In genomic region chr10:129950651-129951050, GRCh38 we compare ENCODE assay signal across 27 cellular contexts. TPM values are rescaled to one million over a fixed set of nuclear protein-coding genes. Genes with fewer than 3 reads are reported as not detected.
DNase-seq lines count a peak whose midpoint lies in the region; ATAC-seq, FAIRE-seq and TF ChIP-seq lines count a peak whose summit lies in the region.
"Had no signal": no experiment of that assay in that cellular context is flagged by ENCODE, and none has a peak within 500 bp of the region (broad histone marks: within the 10 kb centered on the region; RNA-seq: fewer than 3 reads in every experiment).

No MANE protein-coding gene starts in this region.

- H3K27ac ChIP-seq in heart left ventricle (peak overlapping the region in 11 of 12 donors; percentile 67 to 94 (median 89)), H1 (ENCODE audit: low read depth, low read length) (no peak overlapping the region), subcutaneous abdominal adipose tissue (ENCODE audit: low read depth, low read length) (peak overlapping the region; percentile 96)
- H3K27ac ChIP-seq: adrenal gland, BLaER1, foreskin keratinocyte had no signal

- H3K9me3 Mint-ChIP-seq in mesothelial cell of epicardium: peaks cover 1% of the 10 kb centered on the region

- H2BK12ac ChIP-seq in H1 (ENCODE audit: low read depth, low read length): 0 out of 2 replicates have a peak overlapping the region, but pooled peaks have one; percentile 63

- CTCF ChIA-PET in H1 (lab: Charles Lee; ENCODE audit: partially characterized antibody): interaction anchor here (0.7 to 2.7 kb wide), 12 partner anchors 11 to 191 kb away, joined by 3 to 11 read pairs (median 4); no protein-coding TSS in a partner anchor

- H3K9me3 ChIP-seq in heart left ventricle: no peaks in the 10 kb centered on the region
- H3K9me3 ChIP-seq in H1 (ENCODE audit: insufficient read depth in 2 of 2, low read depth in 1 of 2, low read length in 1 of 2): no peaks in the 10 kb centered on the region
- no peaks in the 10 kb centered on the region for H3K9me3 ChIP-seq in subcutaneous abdominal adipose tissue (ENCODE audit: control insufficient read depth in 5 of 5, low read length in 5 of 5)
- H3K9me3 ChIP-seq: adrenal gland, BLaER1 had no signal

- 0 out of 2 replicates have a peak overlapping the region, but pooled peaks have one; percentile 77 for H2BK15ac ChIP-seq in H1 (ENCODE audit: low read length)

- H3K27me3 ChIP-seq in heart left ventricle (peaks cover 0 to 10% (median 0%) of the 10 kb centered on the region in 9 donors), H1 (replicated peaks in 1 of 4; ENCODE audit: control insufficient read depth in 3 of 4, extremely low read depth in 1 of 4, insufficient read depth in 3 of 4, low read length in 3 of 4) (peaks cover 5 to 30% (median 23%) of the 10 kb centered on the region in 4 experiments), subcutaneous abdominal adipose tissue (ENCODE audit: control insufficient read depth in 5 of 5, insufficient read depth in 4 of 5, low read length in 5 of 5) (no peaks in the 10 kb centered on the region)

- peaks cover 13 to 85% (median 65%) of the 10 kb centered on the region in 12 donors for H3K4me1 ChIP-seq in heart left ventricle
- peaks cover 0 to 5% (median 3%) of the 10 kb centered on the region in 4 experiments; a peak in 3 of 7 replicates for H3K4me1 ChIP-seq in H1 (replicated peaks in 1 of 4; ENCODE audit: control insufficient read depth in 3 of 4, insufficient read depth in 4 of 4, low read length in 3 of 4)
- peaks cover 22 to 96% (median 94%) of the 10 kb centered on the region in 5 donors for H3K4me1 ChIP-seq in subcutaneous abdominal adipose tissue (ENCODE audit: control insufficient read depth in 5 of 5, insufficient read depth in 5 of 5, low read length in 5 of 5)
- H3K4me1 ChIP-seq: adrenal gland, BLaER1, foreskin keratinocyte had no signal

- intact Hi-C loops in heart left ventricle (cut with DNase I): loop anchor here in 1 of 10 donors (5.0 kb wide), 1 partner anchor 58 kb away; no protein-coding TSS in a partner anchor
- intact Hi-C loops in left ventricle myocardium superior (cut with micrococcal nuclease): no loop called here

- H3K4me1 Mint-ChIP-seq in mesothelial cell of epicardium: peaks cover 30% of the 10 kb centered on the region

- FAIRE-seq in H1 (lab: Jason Lieb, UNC): no peak
- FAIRE-seq: endometrium, GM12891, keratinocyte, small intestine had no signal

- H2BK20ac ChIP-seq in H1 (ENCODE audit: low read length): no peak overlapping the region

- no peaks in the 10 kb centered on the region for H3K23me2 ChIP-seq in H1 (ENCODE audit: low read depth, low read length)

- H3K18ac ChIP-seq in H1 (ENCODE audit: extremely low read depth, low read length): no peak overlapping the region

- H4K91ac ChIP-seq in H1 (replicated peaks; ENCODE audit: insufficient read length, low read length): no peak overlapping the region

- no peaks in the 10 kb centered on the region for H4K20me1 ChIP-seq in H1 (replicated peaks in 1 of 2; ENCODE audit: control insufficient read depth in 1 of 2, insufficient read depth in 2 of 2, low read length in 2 of 2)

- no peak for TF ChIP-seq CTCF in heart left ventricle (IDR thresholded peaks at IDR 0.05)
- TF ChIP-seq CTCF in H1 (IDR thresholded peaks at IDR 0.05; ENCODE audit: control extremely low read depth in 1 of 3, insufficient read depth in 1 of 3, low read depth in 1 of 3, low read length in 3 of 3): no peak
- no peak for TF ChIP-seq CTCF in mesothelial cell of epicardium (IDR thresholded peaks at IDR 0.05; ENCODE audit: unreplicated experiment)

- H3K79me1 ChIP-seq in H1 (ENCODE audit: low read depth, low read length): no peaks in the 10 kb centered on the region

- no peak for DNase-seq in heart left ventricle
- DNase-seq in left ventricle myocardium superior: no peak
- no peak for DNase-seq in H1 (ENCODE audit: low read depth in 1 of 2, low spot score in 2 of 2)
- no peak for DNase-seq in mesothelial cell of epicardium (ENCODE audit: low spot score in 2 of 2, unreplicated experiment in 2 of 2)
- no peak for DNase-seq in stimulated activated CD4-positive, alpha-beta T cell treated with anti-CD3 and anti-CD28 coated beads, Interleukin-2, amount 100 ng/mL, for 24 hours
- DNase-seq: 8988T; activated CD4-positive, alpha-beta T cell treated with anti-CD3 and anti-CD28 coated beads for 1 hour; activated CD8-positive, alpha-beta T cell treated with anti-CD3 and anti-CD28 coated beads, Interleukin-2, amount 10 ng/mL, durations not matched to agents 7 days and 5 days; activated gamma-delta T cell; COR-L47; foreskin keratinocyte; Karpas-422; naive thymus-derived CD4-positive, alpha-beta T cell; NCI-H187; NCI-H526 treated with DMSO at 0.1 percent for 48 hours; small intestine; stimulated activated CD4-positive, alpha-beta T cell treated with anti-CD3 and anti-CD28 coated beads, Interleukin-2, amount 100 ng/mL, for 48 hours; stimulated activated naive CD4-positive, alpha-beta T cell had no signal

- 39 to 51% (median 44%) methylated on average over 2 of the region's 2 CpGs for WGBS in heart left ventricle, 4 donors
- 73% methylated on average over 2 of the region's 2 CpGs; no CpG with 5 or more reads in 1 of the 2 experiments for WGBS in H1 (ENCODE audit: extremely low coverage in 1 of 2, insufficient coverage in 1 of 2, insufficient read length in 1 of 2, insufficient replicate concordance in 2 of 2, low coverage in 1 of 2, low lambda C conversion rate in 2 of 2, missing lambda C conversion rate in 1 of 2), 2 experiments

- no peak for TF ChIP-seq EP300 in H1 (IDR thresholded peaks at IDR 0.05; ENCODE audit: borderline replicate concordance in 1 of 2, low read depth in 2 of 2, low read length in 2 of 2)

- H3K27ac Mint-ChIP-seq in mesothelial cell of epicardium: peak overlapping the region; percentile 34
- H3K27ac Mint-ChIP-seq: activated CD8-positive, alpha-beta T cell treated with anti-CD3 and anti-CD28 coated beads, Interleukin-2, amount 10 ng/mL, durations not matched to agents 7 days and 5 days; naive thymus-derived CD4-positive, alpha-beta T cell; progenitor cell of endocrine pancreas had no signal

- H3K4me3 Mint-ChIP-seq in mesothelial cell of epicardium: no peak overlapping the region
- H3K4me3 Mint-ChIP-seq: activated CD8-positive, alpha-beta T cell treated with anti-CD3 and anti-CD28 coated beads, Interleukin-2, amount 10 ng/mL, durations not matched to agents 7 days and 5 days; naive thymus-derived CD4-positive, alpha-beta T cell had no signal

- no peak overlapping the region for H3K56ac ChIP-seq in H1 (replicated peaks; ENCODE audit: insufficient read length, low read depth, low read length)

- no peak overlapping the region for H2BK120ac ChIP-seq in H1 (replicated peaks; ENCODE audit: low read depth, low read length)

- H3K27me3 Mint-ChIP-seq in mesothelial cell of epicardium (ENCODE audit: low read depth): peaks cover 55% of the 10 kb centered on the region

- H3K4me3 ChIP-seq in heart left ventricle (peak overlapping the region in 4 of 12 donors; percentile 26 to 37 (median 34)), H1 (ENCODE audit: extremely low read depth in 1 of 4, insufficient read depth in 2 of 4, low read depth in 3 of 4, low read length in 4 of 4) (peak overlapping the region in 1 of 4 experiments; percentile 51; a peak in 1 of 8 replicates), subcutaneous abdominal adipose tissue (ENCODE audit: low read depth in 1 of 5, low read length in 5 of 5) (peak overlapping the region in 1 of 5 donors; percentile 0)
- H3K4me3 ChIP-seq: adrenal gland, BLaER1 had no signal

- H3K23ac ChIP-seq in H1 (ENCODE audit: insufficient read length): no peak overlapping the region

- no peak for TF ChIP-seq POLR2A in heart left ventricle (IDR thresholded peaks at IDR 0.05)
- TF ChIP-seq POLR2A in H1 (IDR thresholded peaks at IDR 0.05; ENCODE audit: control extremely low read depth in 1 of 2, low read depth in 2 of 2, low read length in 2 of 2): no peak

- TF ChIP-seq RAD21 in H1 (IDR thresholded peaks at IDR 0.05 in 1 of 2, conservative IDR thresholded peaks at IDR 0.05 in 1 of 2; ENCODE audit: low read depth in 2 of 2, low read length in 2 of 2): no peak

- H4K8ac ChIP-seq in H1 (ENCODE audit: extremely low read depth, insufficient read depth, low read length): no peak overlapping the region

- H2BK5ac ChIP-seq in H1 (ENCODE audit: low read depth, low read length): no peak overlapping the region

- no peaks in the 10 kb centered on the region for H3K36me3 Mint-ChIP-seq in mesothelial cell of epicardium
- H3K36me3 Mint-ChIP-seq: naive thymus-derived CD4-positive, alpha-beta T cell had no signal

- H3K36me3 ChIP-seq in heart left ventricle (no peaks in the 10 kb centered on the region), H1 (ENCODE audit: control insufficient read depth in 2 of 4, insufficient read depth in 4 of 4, low read length in 3 of 4) (no peaks in the 10 kb centered on the region), subcutaneous abdominal adipose tissue (ENCODE audit: control insufficient read depth in 5 of 5, insufficient read depth in 5 of 5, low read length in 5 of 5) (no peaks in the 10 kb centered on the region)
- H3K36me3 ChIP-seq: adrenal gland, BLaER1 had no signal

- no peak overlapping the region for H3K4me2 ChIP-seq in H1 (ENCODE audit: insufficient read depth in 1 of 2, low read depth in 2 of 2, low read length in 2 of 2)

- no peak overlapping the region for H4K5ac ChIP-seq in H1 (ENCODE audit: insufficient read length, low read depth, low read length)

- H3K4ac ChIP-seq in H1 (replicated peaks; ENCODE audit: insufficient read length, low read depth, low read length): no peak overlapping the region

- no peaks in the 10 kb centered on the region for H3K79me2 ChIP-seq in H1 (ENCODE audit: control insufficient read depth in 1 of 2, insufficient read depth in 2 of 2, low read length in 2 of 2)

- POLR2A ChIA-PET in H1 (lab: Charles Lee; ENCODE audit: partially characterized antibody): interaction anchor here (1.0 kb wide), 1 partner anchor 11 kb away, joined by 4 read pairs; no protein-coding TSS in a partner anchor

- ATAC-seq in heart left ventricle: no peak
- no peak for ATAC-seq in left ventricle myocardium superior
- no peak for ATAC-seq in HG02759 (IDR thresholded peaks at IDR 0.05; ENCODE audit: unreplicated experiment)
- ATAC-seq in HG03045 (IDR thresholded peaks at IDR 0.05; ENCODE audit: unreplicated experiment): no peak
- ATAC-seq: activated CD8-positive, alpha-beta T cell treated with anti-CD3 and anti-CD28 coated beads, Interleukin-2, amount 10 ng/mL, durations not matched to agents 7 days and 5 days; naive thymus-derived CD4-positive, alpha-beta T cell had no signal

- H2AFZ ChIP-seq in H1 (ENCODE audit: low read length): no peak overlapping the region

- H3K14ac ChIP-seq in H1 (ENCODE audit: insufficient read length): no peak overlapping the region

- no peak overlapping the region for H3K9ac ChIP-seq in H1 (replicated peaks in 1 of 4; ENCODE audit: extremely low read depth in 1 of 4, low read depth in 3 of 4, low read length in 3 of 4)
- H3K9ac ChIP-seq in subcutaneous abdominal adipose tissue (ENCODE audit: low read length in 5 of 5): no peak overlapping the region
- H3K9ac ChIP-seq: BLaER1 had no signal

- no peak overlapping the region for H2AK5ac ChIP-seq in H1 (ENCODE audit: low read depth, low read length)

RNA-seq across cellular contexts. Expression of gene EBF3, which starts 13.4 kb away (rescaled TPM):
- 1 to 10 TPM; 3.6 to 8.8 (median 7.2) TPM for total RNA-seq in heart left ventricle
- polyA plus RNA-seq in heart left ventricle: 1 to 10 TPM; 4.3 TPM
- 7.1 TPM for total RNA-seq in left ventricle myocardium superior
- total RNA-seq in H1 (2021; fragmentation: NEBNext Ultra II Directional; extraction: Animal tissue kit (Norgen Biotek cat#: 25700)): 0.26 and 0.38 TPM in 2 replicates
- polyA plus RNA-seq in H1 (2011; rRNA removed): 0.08 and 0.20 TPM in 2 replicates
- 0.31 TPM for polyA plus RNA-seq in H1 (2011; cell fraction: cytosol; rRNA removed)
- 0.40 TPM for polyA plus RNA-seq in H1 (2011; cell fraction: nucleus; rRNA removed)
- polyA plus RNA-seq in H1 (2012, experiment 1 of 2): 0.07 to 0.15 TPM (median 0.12 TPM) in 4 replicates
- polyA plus RNA-seq in H1 (2012, experiment 2 of 2): 0.07 TPM
- polyA plus RNA-seq in H1 (2013, experiment 1 of 2): 0.10 TPM
- 0.09 TPM for polyA plus RNA-seq in H1 (2013, experiment 2 of 2)
- polyA minus RNA-seq in H1 (2011; rRNA and poly(A)+ RNA removed): 0.76 TPM in 1 of 2 replicates, not detected in the other
- not detected for polyA minus RNA-seq in H1 (2011; cell fraction: cytosol; rRNA and poly(A)+ RNA removed)
- 0.30 TPM for polyA minus RNA-seq in H1 (2011; cell fraction: nucleus; rRNA and poly(A)+ RNA removed)
- 1.1 to 1.4 TPM (median 1.2 TPM) in 3 replicates for total RNA-seq in mesothelial cell of epicardium
- total RNA-seq: activated CD8-positive, alpha-beta T cell treated with anti-CD3 and anti-CD28 coated beads, Interleukin-2, amount 10 ng/mL, durations not matched to agents 7 days and 5 days; naive thymus-derived CD4-positive, alpha-beta T cell had no signal
- polyA plus RNA-seq: foreskin keratinocyte; keratinocyte; naive thymus-derived CD4-positive, alpha-beta T cell had no signal
